In genomic region chr2:150643106-150643730, GRCh38 we compare ENCODE assay signal across 24 cellular contexts.
DNase-seq lines count a peak whose midpoint lies in the region; ATAC-seq, FAIRE-seq and TF ChIP-seq lines count a peak whose summit lies in the region.
"Had no signal": no experiment of that assay in that cellular context is flagged by ENCODE, and none has a peak within 500 bp of the region (broad histone marks: within the 10 kb centered on the region; RNA-seq: fewer than 3 reads in every experiment).

No MANE protein-coding gene starts in this region.

- H3K79me1 ChIP-seq in mesenchymal stem cell (replicated peaks; ENCODE audit: low read length, poor library complexity, severe bottlenecking): no peaks in the 10 kb centered on the region

- H3K4me1 ChIP-seq in mesenchymal stem cell (ENCODE audit: control insufficient read depth, insufficient read depth, low read depth, low read length): no peaks in the 10 kb centered on the region

- no peak overlapping the region for H2BK12ac ChIP-seq in mesenchymal stem cell (ENCODE audit: low read length in 2 of 2)

- no peak overlapping the region for H4K91ac ChIP-seq in mesenchymal stem cell (ENCODE audit: low read length)

- H3K9ac ChIP-seq in mesenchymal stem cell (ENCODE audit: low read length): peak overlapping the region; percentile 62

- H3K27me3 ChIP-seq in mesenchymal stem cell (ENCODE audit: control insufficient read depth in 1 of 2, insufficient read depth in 1 of 2, low read length in 2 of 2): no peaks in the 10 kb centered on the region
- H3K27me3 ChIP-seq: transverse colon had no signal

- H4K8ac ChIP-seq in mesenchymal stem cell (ENCODE audit: low read length): no peak overlapping the region

- ATAC-seq in GM19397 (IDR thresholded peaks at IDR 0.05; ENCODE audit: unreplicated experiment) (no peak), HG03135 (IDR thresholded peaks at IDR 0.05; ENCODE audit: unreplicated experiment) (no peak)
- ATAC-seq: left lobe of liver; natural killer cell treated with Interleukin-12 subunit alpha and Interleukin-12 subunit beta and Interleukin-15 and Interleukin-18, amount 100 ng/mL, for 72 hours; stimulated activated naive CD8-positive, alpha-beta T cell treated with anti-CD3 and anti-CD28 coated beads, Interleukin-15, amount 100 ng/mL, for 72 hours; T-helper 17 cell had no signal

- H2BK15ac ChIP-seq in mesenchymal stem cell (ENCODE audit: low read depth, poor library complexity, severe bottlenecking): no peak overlapping the region

- H3K18ac ChIP-seq in mesenchymal stem cell (ENCODE audit: low read depth in 1 of 2, low read length in 2 of 2): no peak overlapping the region

- H3K9me3 Mint-ChIP-seq in chondrocyte (ENCODE audit: low read depth): no peaks in the 10 kb centered on the region
- H3K9me3 Mint-ChIP-seq: CD4-positive, alpha-beta memory T cell had no signal

- no peak for TF ChIP-seq CTCF in chondrocyte (IDR thresholded peaks at IDR 0.05)

- no peaks in the 10 kb centered on the region for H3K36me3 Mint-ChIP-seq in chondrocyte (ENCODE audit: low read depth)
- H3K36me3 Mint-ChIP-seq: CD4-positive, alpha-beta memory T cell; natural killer cell treated with Interleukin-12 subunit alpha and Interleukin-12 subunit beta and Interleukin-15 and Interleukin-18, amount 100 ng/mL, for 72 hours had no signal

- no peak overlapping the region for H2BK5ac ChIP-seq in mesenchymal stem cell (ENCODE audit: low read depth, low read length, poor library complexity, severe bottlenecking)

- no peak overlapping the region for H3K4ac ChIP-seq in mesenchymal stem cell (ENCODE audit: low read depth in 1 of 2, low read length in 2 of 2)

- peak; percentile 87 for FAIRE-seq in HTR-8/SVneo (lab: Jason Lieb, UNC)
- FAIRE-seq: GM12891 had no signal

- no peak overlapping the region for H3K4me2 ChIP-seq in mesenchymal stem cell (ENCODE audit: low read length, poor library complexity, severe bottlenecking)

- no peak overlapping the region for H3K27ac ChIP-seq in mesenchymal stem cell (ENCODE audit: low read length, poor library complexity, severe bottlenecking)
- H3K27ac ChIP-seq: transverse colon, VCaP had no signal

- H3K9me3 ChIP-seq in mesenchymal stem cell (ENCODE audit: control insufficient read depth, low read length): no peaks in the 10 kb centered on the region
- H3K9me3 ChIP-seq: transverse colon had no signal

- no peak overlapping the region for H3K14ac ChIP-seq in mesenchymal stem cell (ENCODE audit: low read length in 2 of 2)

- H3K4me3 Mint-ChIP-seq in chondrocyte (ENCODE audit: unreplicated experiment): no peak overlapping the region
- H3K4me3 Mint-ChIP-seq: CD4-positive, alpha-beta memory T cell; natural killer cell treated with Interleukin-12 subunit alpha and Interleukin-12 subunit beta and Interleukin-15 and Interleukin-18, amount 100 ng/mL, for 72 hours; stimulated activated naive CD8-positive, alpha-beta T cell treated with anti-CD3 and anti-CD28 coated beads, Interleukin-15, amount 100 ng/mL, for 72 hours; T-helper 17 cell had no signal

- H3K4me3 ChIP-seq in mesenchymal stem cell (ENCODE audit: insufficient read depth in 1 of 2, low read depth in 1 of 2, low read length in 2 of 2): no peak overlapping the region
- H3K4me3 ChIP-seq: transverse colon had no signal

- H2AFZ ChIP-seq in mesenchymal stem cell (ENCODE audit: low read depth, low read length): no peak overlapping the region

- H3K27me3 Mint-ChIP-seq in chondrocyte (ENCODE audit: low read depth): no peaks in the 10 kb centered on the region
- H3K27me3 Mint-ChIP-seq: CD4-positive, alpha-beta memory T cell; natural killer cell treated with Interleukin-12 subunit alpha and Interleukin-12 subunit beta and Interleukin-15 and Interleukin-18, amount 100 ng/mL, for 72 hours had no signal

- H2AK5ac ChIP-seq in mesenchymal stem cell (ENCODE audit: low read length, severe bottlenecking): no peak overlapping the region

- no peak overlapping the region for H2BK120ac ChIP-seq in mesenchymal stem cell (ENCODE audit: low read depth, low read length)

- DNase-seq in Daoy (ENCODE audit: low read depth) (peak; percentile 66), HTR-8/SVneo (ENCODE audit: insufficient read length, low spot score) (peak; percentile 12), chondrocyte (ENCODE audit: low spot score) (no peak), mesenchymal stem cell (peak; percentile 10), NCI-H2081 (lab: John Stamatoyannopoulos, UW) (no peak)
- DNase-seq in stimulated activated naive CD4-positive, alpha-beta T cell (lab: John Stamatoyannopoulos, UW): no peak
- DNase-seq: activated CD4-positive, alpha-beta T cell treated with anti-CD3 and anti-CD28 coated beads, Interleukin-2, amount 50 U/mL, for 1 hour; activated CD8-positive, alpha-beta memory T cell treated with anti-CD3 and anti-CD28 coated beads, Interleukin-2, amount 50 U/mL, for 48 hours; activated effector memory CD4-positive, alpha-beta T cell treated with anti-CD3 and anti-CD28 coated beads, Interleukin-2, amount 50 U/mL, for 16 hours; CD4-positive, alpha-beta memory T cell; midbrain; NCI-H1417 treated with DMSO at 0.1 percent for 48 hours; NCI-H2171 treated with DMSO at 0.1 percent for 48 hours; OCI-M1; stimulated activated CD4-positive, alpha-beta T cell treated with anti-CD3 and anti-CD28 coated beads, Interleukin-4, amount 100 ng/mL, for 1 hour; stimulated activated naive CD8-positive, alpha-beta T cell treated with anti-CD3 and anti-CD28 coated beads, Interleukin-15, amount 100 ng/mL, for 72 hours; T-helper 17 cell; transverse colon had no signal

- H3K4me1 Mint-ChIP-seq in chondrocyte (ENCODE audit: low read depth): peaks cover 39% of the 10 kb centered on the region
- H3K4me1 Mint-ChIP-seq: CD4-positive, alpha-beta memory T cell; stimulated activated naive CD8-positive, alpha-beta T cell treated with anti-CD3 and anti-CD28 coated beads, Interleukin-15, amount 100 ng/mL, for 72 hours had no signal

- no peaks in the 10 kb centered on the region for H3K36me3 ChIP-seq in mesenchymal stem cell (ENCODE audit: control insufficient read depth in 1 of 2, insufficient read depth in 2 of 2, low read depth in 1 of 2, low read length in 2 of 2)
- H3K36me3 ChIP-seq: transverse colon had no signal

- 84% methylated on average over 10 of the region's 10 CpGs for WGBS in mesenchymal stem cell

- H3K23ac ChIP-seq in mesenchymal stem cell (ENCODE audit: low read length in 2 of 2): no peak overlapping the region

- peak overlapping the region; percentile 84 for H3K27ac Mint-ChIP-seq in chondrocyte (ENCODE audit: unreplicated experiment)
- H3K27ac Mint-ChIP-seq: CD4-positive, alpha-beta memory T cell; natural killer cell treated with Interleukin-12 subunit alpha and Interleukin-12 subunit beta and Interleukin-15 and Interleukin-18, amount 100 ng/mL, for 72 hours; stimulated activated naive CD8-positive, alpha-beta T cell treated with anti-CD3 and anti-CD28 coated beads, Interleukin-15, amount 100 ng/mL, for 72 hours; T-helper 17 cell had no signal

Comparison
In these comparisons a context has a peak if more than half of its experiments do, and no peak if none do; other contexts are left out.
1. DNase-seq: peak in Daoy (single experiment), HTR-8/SVneo (single experiment) and mesenchymal stem cell (single experiment); none in chondrocyte (single experiment), NCI-H2081 (0 of 2) and stimulated activated naive CD4-positive, alpha-beta T cell (0 of 6).